Comparison of ENCODE assay signal across 2 cellular contexts in genomic region chr3:69649713-69650419, GRCh38.
TF ChIP-seq lines count a peak whose summit lies in the region.

No MANE protein-coding gene starts in this region.

TF ChIP-seq in SK-N-SH, 30 proteins besides CTCF, POLR2A, EP300 and RAD21 (continued from another document):
- TF ChIP-seq, protein P1, sequence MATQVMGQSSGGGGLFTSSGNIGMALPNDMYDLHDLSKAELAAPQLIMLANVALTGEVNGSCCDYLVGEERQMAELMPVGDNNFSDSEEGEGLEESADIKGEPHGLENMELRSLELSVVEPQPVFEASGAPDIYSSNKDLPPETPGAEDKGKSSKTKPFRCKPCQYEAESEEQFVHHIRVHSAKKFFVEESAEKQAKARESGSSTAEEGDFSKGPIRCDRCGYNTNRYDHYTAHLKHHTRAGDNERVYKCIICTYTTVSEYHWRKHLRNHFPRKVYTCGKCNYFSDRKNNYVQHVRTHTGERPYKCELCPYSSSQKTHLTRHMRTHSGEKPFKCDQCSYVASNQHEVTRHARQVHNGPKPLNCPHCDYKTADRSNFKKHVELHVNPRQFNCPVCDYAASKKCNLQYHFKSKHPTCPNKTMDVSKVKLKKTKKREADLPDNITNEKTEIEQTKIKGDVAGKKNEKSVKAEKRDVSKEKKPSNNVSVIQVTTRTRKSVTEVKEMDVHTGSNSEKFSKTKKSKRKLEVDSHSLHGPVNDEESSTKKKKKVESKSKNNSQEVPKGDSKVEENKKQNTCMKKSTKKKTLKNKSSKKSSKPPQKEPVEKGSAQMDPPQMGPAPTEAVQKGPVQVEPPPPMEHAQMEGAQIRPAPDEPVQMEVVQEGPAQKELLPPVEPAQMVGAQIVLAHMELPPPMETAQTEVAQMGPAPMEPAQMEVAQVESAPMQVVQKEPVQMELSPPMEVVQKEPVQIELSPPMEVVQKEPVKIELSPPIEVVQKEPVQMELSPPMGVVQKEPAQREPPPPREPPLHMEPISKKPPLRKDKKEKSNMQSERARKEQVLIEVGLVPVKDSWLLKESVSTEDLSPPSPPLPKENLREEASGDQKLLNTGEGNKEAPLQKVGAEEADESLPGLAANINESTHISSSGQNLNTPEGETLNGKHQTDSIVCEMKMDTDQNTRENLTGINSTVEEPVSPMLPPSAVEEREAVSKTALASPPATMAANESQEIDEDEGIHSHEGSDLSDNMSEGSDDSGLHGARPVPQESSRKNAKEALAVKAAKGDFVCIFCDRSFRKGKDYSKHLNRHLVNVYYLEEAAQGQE (IDR thresholded peaks at IDR 0.05; ENCODE audit: low read depth, low read length), result no peak
- TF ChIP-seq TAF1 (IDR thresholded peaks at IDR 0.05; ENCODE audit: borderline replicate concordance, low read depth, low read length), result no peak

TF ChIP-seq in SK-N-SH treated with all-trans-retinoic acid at 6 μM for 48 hours, 23 proteins besides CTCF, POLR2A, EP300 and RAD21 (continued from another document):
- TF ChIP-seq, protein P2, sequence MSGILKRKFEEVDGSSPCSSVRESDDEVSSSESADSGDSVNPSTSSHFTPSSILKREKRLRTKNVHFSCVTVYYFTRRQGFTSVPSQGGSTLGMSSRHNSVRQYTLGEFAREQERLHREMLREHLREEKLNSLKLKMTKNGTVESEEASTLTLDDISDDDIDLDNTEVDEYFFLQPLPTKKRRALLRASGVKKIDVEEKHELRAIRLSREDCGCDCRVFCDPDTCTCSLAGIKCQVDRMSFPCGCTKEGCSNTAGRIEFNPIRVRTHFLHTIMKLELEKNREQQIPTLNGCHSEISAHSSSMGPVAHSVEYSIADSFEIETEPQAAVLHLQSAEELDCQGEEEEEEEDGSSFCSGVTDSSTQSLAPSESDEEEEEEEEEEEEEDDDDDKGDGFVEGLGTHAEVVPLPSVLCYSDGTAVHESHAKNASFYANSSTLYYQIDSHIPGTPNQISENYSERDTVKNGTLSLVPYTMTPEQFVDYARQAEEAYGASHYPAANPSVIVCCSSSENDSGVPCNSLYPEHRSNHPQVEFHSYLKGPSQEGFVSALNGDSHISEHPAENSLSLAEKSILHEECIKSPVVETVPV (CRISPR knock-in tag; IDR thresholded peaks at IDR 0.05), result no peak
- no peak for TF ChIP-seq ZNF8 (CRISPR knock-in tag; IDR thresholded peaks at IDR 0.05)
- TF ChIP-seq TOX (CRISPR knock-in tag; IDR thresholded peaks at IDR 0.05; ENCODE audit: borderline replicate concordance), result no peak
- TF ChIP-seq RARB (CRISPR knock-in tag; IDR thresholded peaks at IDR 0.05), result no peak
- TF ChIP-seq CREB5 (CRISPR knock-in tag; IDR thresholded peaks at IDR 0.05; ENCODE audit: low read depth), result no peak
- TF ChIP-seq ZNF565 (CRISPR knock-in tag; conservative IDR thresholded peaks at IDR 0.05; ENCODE audit: low read depth), result no peak
- TF ChIP-seq CSDC2 (CRISPR knock-in tag; IDR thresholded peaks at IDR 0.05), result no peak
